In the genomic region with DNA sequence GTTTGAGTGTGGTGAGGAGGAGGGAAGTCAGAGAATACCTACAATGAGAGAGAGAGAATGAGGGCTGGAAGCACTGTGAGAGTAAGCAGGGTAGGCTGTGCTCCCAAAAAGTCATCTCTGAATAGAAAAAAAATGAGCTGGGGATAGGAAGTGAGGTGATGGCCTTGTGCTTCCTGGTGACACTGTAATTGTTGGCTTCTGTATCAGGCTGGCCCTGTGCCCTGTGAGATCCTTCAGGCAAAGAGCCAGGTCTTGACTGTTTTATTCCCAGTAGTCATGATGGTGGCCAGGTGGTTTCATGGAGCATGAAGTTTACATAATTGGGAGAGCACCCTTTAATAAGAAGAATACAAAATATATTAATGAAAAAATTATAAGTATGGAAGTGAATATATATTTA, we compare ENCODE assay signal across 20 cellular contexts. TPM values are rescaled to one million over a fixed set of nuclear protein-coding genes. Genes with fewer than 3 reads are reported as not detected.
DNase-seq lines count a peak whose midpoint lies in the region; ATAC-seq and TF ChIP-seq lines count a peak whose summit lies in the region.
"Had no signal": no experiment of that assay in that cellular context is flagged by ENCODE, and none has a peak within 500 bp of the region (broad histone marks: within the 10 kb centered on the region; RNA-seq: fewer than 3 reads in every experiment).

No MANE protein-coding gene starts in this region.

- no peak for TF ChIP-seq POLR2A in body of pancreas (IDR thresholded peaks at IDR 0.05)

- no peak for ATAC-seq in body of pancreas
- ATAC-seq in mucosa of descending colon, result peak; percentile 81
- ATAC-seq in HG02884 (IDR thresholded peaks at IDR 0.05; ENCODE audit: unreplicated experiment), result no peak
- ATAC-seq in HG02588 (IDR thresholded peaks at IDR 0.05; ENCODE audit: unreplicated experiment), result no peak
- ATAC-seq: gastrocnemius medialis, PC-3 had no signal

- H3K4me1 ChIP-seq in body of pancreas, result peaks cover 8% of the 10 kb centered on the region
- H3K4me1 ChIP-seq in mucosa of descending colon (ENCODE audit: low read depth), result peaks cover 11% of the 10 kb centered on the region
- H3K4me1 ChIP-seq: gastrocnemius medialis had no signal

- DNase-seq in H4 (ENCODE audit: low spot score), result peak; percentile 29
- DNase-seq in NCI-H1694 treated with DMSO at 0.1 percent for 48 hours (lab: John Stamatoyannopoulos, UW), result peak; percentile 28
- peak; percentile 24 to 38 (median 28) for DNase-seq in body of pancreas
- peak in 2 of 3 donors; percentile 78 to 80 for DNase-seq in mucosa of descending colon
- no peak for DNase-seq in hepatic stellate cell (ENCODE audit: low spot score)
- no peak for DNase-seq in UCSD-AML1 (lab: John Stamatoyannopoulos, UW; ENCODE audit: unreplicated experiment)
- DNase-seq: DND-41; gastrocnemius medialis; Kasumi-1; mesendoderm; PC-3; retina; stimulated activated CD4-positive, alpha-beta T cell treated with anti-CD3 and anti-CD28 coated beads, Interleukin-2, amount 100 ng/mL, for 24 hours; SW 1271; WERI-Rb-1 had no signal

- H3K27ac ChIP-seq in body of pancreas, result no peak overlapping the region
- H3K27ac ChIP-seq: BLaER1, gastrocnemius medialis, neural progenitor cell, thoracic aorta, WERI-Rb-1 had no signal

- no peaks in the 10 kb centered on the region for H3K9me3 ChIP-seq in body of pancreas
- no peaks in the 10 kb centered on the region for H3K9me3 ChIP-seq in mucosa of descending colon
- H3K9me3 ChIP-seq: BLaER1, gastrocnemius medialis, thoracic aorta had no signal

- no peak overlapping the region for H3K4me3 ChIP-seq in body of pancreas
- no peak overlapping the region for H3K4me3 ChIP-seq in mucosa of descending colon
- H3K4me3 ChIP-seq: BLaER1, gastrocnemius medialis, neural progenitor cell, thoracic aorta had no signal

- TF ChIP-seq CTCF in body of pancreas (IDR thresholded peaks at IDR 0.05) (no peak), mucosa of descending colon (IDR thresholded peaks at IDR 0.05) (no peak)

- H3K36me3 ChIP-seq in body of pancreas (replicated peaks in 1 of 2; ENCODE audit: insufficient read depth in 1 of 2, low read depth in 2 of 2) (no peaks in the 10 kb centered on the region), mucosa of descending colon (ENCODE audit: low read depth) (no peaks in the 10 kb centered on the region)
- H3K36me3 ChIP-seq: BLaER1, gastrocnemius medialis, neural progenitor cell, thoracic aorta, WERI-Rb-1 had no signal

- intact Hi-C loops in body of pancreas (cut with DNase I), result no loop called here
- intact Hi-C loops in mucosa of descending colon (cut with DNase I, micrococcal nuclease), result no loop called here

- H3K27me3 ChIP-seq in body of pancreas, result no peaks in the 10 kb centered on the region
- H3K27me3 ChIP-seq: BLaER1, gastrocnemius medialis, neural progenitor cell had no signal

RNA-seq across cellular contexts. Expression of gene SPATA6, which starts 20.4 kb away (rescaled TPM):
- total RNA-seq in H4 (2014; rRNA removed; shearing (Covaris generic)), result 4.0 and 5.4 TPM in 2 replicates
- 10 to 100 TPM in 1 of 2 donors, 1 to 10 TPM in 1; 5.3 to 15.8 TPM for total RNA-seq in body of pancreas
- 10 to 100 TPM; 15.7 to 26.9 (median 15.8) TPM for total RNA-seq in mucosa of descending colon

Comparison
In these comparisons a context has a peak if more than half of its experiments do, and no peak if none do; other contexts are left out.
1. DNase-seq: peak in H4 (single experiment), NCI-H1694 treated with DMSO at 0.1 percent for 48 hours (single experiment), body of pancreas (4 of 4) and mucosa of descending colon (2 of 3); none in hepatic stellate cell (single experiment) and UCSD-AML1 (single experiment).